Comparison of ENCODE assay signal across 25 cellular contexts in the genomic region with DNA sequence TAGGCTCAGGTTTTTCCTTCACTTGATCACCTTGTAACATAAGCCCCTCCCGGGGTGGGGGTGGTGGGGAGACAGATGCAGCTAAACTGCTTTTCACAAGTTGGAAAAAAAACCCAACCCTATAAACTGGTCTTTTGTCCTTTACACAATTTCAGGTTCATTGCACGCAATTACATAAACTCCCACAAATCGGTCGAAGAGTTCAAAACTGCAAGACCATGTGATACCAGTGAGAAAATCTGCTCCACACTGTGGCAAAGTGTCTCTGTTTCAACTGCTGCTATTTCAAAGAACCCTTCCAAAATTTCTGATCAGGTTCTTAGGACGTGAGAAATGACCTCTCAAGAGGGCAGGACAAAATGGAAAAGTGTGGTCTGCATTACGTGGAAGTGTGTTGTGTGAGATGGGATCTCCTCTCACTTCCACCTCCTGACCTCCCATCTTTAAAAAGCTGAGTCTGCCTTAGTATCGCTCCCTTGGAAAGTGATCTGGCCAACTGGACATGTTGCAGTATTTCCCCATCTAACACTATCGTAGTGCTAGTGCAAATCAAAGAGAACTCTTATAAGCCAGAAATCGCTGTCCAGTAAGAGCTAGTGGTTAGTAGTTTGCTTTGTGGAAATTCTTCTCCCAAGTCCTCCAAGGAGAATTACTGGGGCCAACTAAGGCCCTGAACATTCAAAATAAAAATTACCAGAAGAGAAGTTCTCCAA. TPM values are rescaled to one million over a fixed set of nuclear protein-coding genes. Genes with fewer than 3 reads are reported as not detected.
DNase-seq lines count a peak whose midpoint lies in the region; ATAC-seq and TF ChIP-seq lines count a peak whose summit lies in the region.
"Had no signal": no experiment of that assay in that cellular context is flagged by ENCODE, and none has a peak within 500 bp of the region (broad histone marks: within the 10 kb centered on the region; RNA-seq: fewer than 3 reads in every experiment).

No MANE protein-coding gene starts in this region.

- no peak for TF ChIP-seq CTCF in upper lobe of right lung (IDR thresholded peaks at IDR 0.05)

- intact Hi-C loops in upper lobe of right lung (cut with DNase I): no loop called here

- no peak for ATAC-seq in activated CD8-positive, alpha-beta memory T cell treated with anti-CD3 and anti-CD28 coated beads, Interleukin-2, amount 10 ng/mL, durations not matched to agents 7 days and 5 days
- no peak for ATAC-seq in stimulated activated effector memory CD8-positive, alpha-beta T cell treated with anti-CD3 and anti-CD28 coated beads, Interleukin-12 subunit alpha, Interleukin-12 subunit beta, amount 100 ng/mL, for 72 hours
- ATAC-seq in upper lobe of right lung: no peak

- H3K4me1 Mint-ChIP-seq in activated CD8-positive, alpha-beta memory T cell treated with anti-CD3 and anti-CD28 coated beads, Interleukin-2, amount 10 ng/mL, durations not matched to agents 7 days and 5 days: peaks cover 11% of the 10 kb centered on the region
- H3K4me1 Mint-ChIP-seq in IgD-negative memory B cell: peaks cover 0 to 3% (median 0%) of the 10 kb centered on the region in 3 donors
- no peaks in the 10 kb centered on the region for H3K4me1 Mint-ChIP-seq in stimulated activated effector memory CD8-positive, alpha-beta T cell treated with anti-CD3 and anti-CD28 coated beads, Interleukin-12 subunit alpha, Interleukin-12 subunit beta, amount 100 ng/mL, for 72 hours
- H3K4me1 Mint-ChIP-seq: nephron had no signal

- no peaks in the 10 kb centered on the region for H3K27me3 ChIP-seq in MG63
- no peaks in the 10 kb centered on the region for H3K27me3 ChIP-seq in upper lobe of right lung
- H3K27me3 ChIP-seq: breast epithelium, hepatocyte had no signal

- H3K27ac ChIP-seq in upper lobe of right lung: no peak overlapping the region
- H3K27ac ChIP-seq: breast epithelium, hepatocyte, thoracic aorta, VCaP had no signal

- CTCF ChIA-PET in activated CD8-positive, alpha-beta memory T cell treated with anti-CD3 and anti-CD28 coated beads, Interleukin-2, amount 10 ng/mL, durations not matched to agents 7 days and 5 days (lab: Charles Lee): interaction anchor here (1.0 kb wide), 1 partner anchor 174 kb away, joined by 3 read pairs; no protein-coding TSS in a partner anchor

- H3K4me3 Mint-ChIP-seq in activated CD8-positive, alpha-beta memory T cell treated with anti-CD3 and anti-CD28 coated beads, Interleukin-2, amount 10 ng/mL, durations not matched to agents 7 days and 5 days: no peak overlapping the region
- no peak overlapping the region for H3K4me3 Mint-ChIP-seq in IgD-negative memory B cell
- H3K4me3 Mint-ChIP-seq in stimulated activated effector memory CD8-positive, alpha-beta T cell treated with anti-CD3 and anti-CD28 coated beads, Interleukin-12 subunit alpha, Interleukin-12 subunit beta, amount 100 ng/mL, for 72 hours: no peak overlapping the region
- H3K4me3 Mint-ChIP-seq: activated naive CD4-positive, alpha-beta T cell treated with anti-CD3 and anti-CD28 coated beads for 36 hours; nephron; stimulated activated naive CD8-positive, alpha-beta T cell treated with anti-CD3 and anti-CD28 coated beads, Interleukin-15, Interleukin-2, amounts not matched to agents 100 ng/mL and 50 ng/mL, for 24 hours had no signal

- H3K9me3 Mint-ChIP-seq in activated CD8-positive, alpha-beta memory T cell treated with anti-CD3 and anti-CD28 coated beads, Interleukin-2, amount 10 ng/mL, durations not matched to agents 7 days and 5 days (ENCODE audit: low read depth): no peaks in the 10 kb centered on the region
- no peaks in the 10 kb centered on the region for H3K9me3 Mint-ChIP-seq in IgD-negative memory B cell
- no peaks in the 10 kb centered on the region for H3K9me3 Mint-ChIP-seq in stimulated activated effector memory CD8-positive, alpha-beta T cell treated with anti-CD3 and anti-CD28 coated beads, Interleukin-12 subunit alpha, Interleukin-12 subunit beta, amount 100 ng/mL, for 72 hours
- H3K9me3 Mint-ChIP-seq: activated naive CD4-positive, alpha-beta T cell treated with anti-CD3 and anti-CD28 coated beads for 36 hours; nephron; stimulated activated naive CD8-positive, alpha-beta T cell treated with anti-CD3 and anti-CD28 coated beads, Interleukin-15, Interleukin-2, amounts not matched to agents 100 ng/mL and 50 ng/mL, for 24 hours had no signal

- H3K4me1 ChIP-seq in upper lobe of right lung: no peaks in the 10 kb centered on the region
- H3K4me1 ChIP-seq: breast epithelium had no signal

- H3K9me3 ChIP-seq in MG63 (no peaks in the 10 kb centered on the region), upper lobe of right lung (no peaks in the 10 kb centered on the region)
- H3K9me3 ChIP-seq: breast epithelium, thoracic aorta had no signal

- DNase-seq in activated CD8-positive, alpha-beta memory T cell treated with anti-CD3 and anti-CD28 coated beads, Interleukin-2, amount 10 ng/mL, durations not matched to agents 7 days and 5 days: no peak
- DNase-seq in activated CD8-positive, alpha-beta memory T cell treated with anti-CD3 and anti-CD28 coated beads for 24 hours: no peak
- DNase-seq in islet precursor cell: peak; percentile 7
- no peak for DNase-seq in stimulated activated effector memory CD8-positive, alpha-beta T cell treated with anti-CD3 and anti-CD28 coated beads, Interleukin-12 subunit alpha, Interleukin-12 subunit beta, amount 100 ng/mL, for 72 hours (ENCODE audit: low spot score in 2 of 2)
- DNase-seq in MG63: no peak
- no peak for DNase-seq in upper lobe of right lung
- no peak for DNase-seq in stimulated activated naive CD4-positive, alpha-beta T cell (lab: John Stamatoyannopoulos, UW)
- DNase-seq: activated CD4-positive, alpha-beta T cell treated with anti-CD3 and anti-CD28 coated beads for 48 hours; activated naive CD4-positive, alpha-beta T cell treated with anti-CD3 and anti-CD28 coated beads for 36 hours; EL; KG1; NCI-H1930; NCI-H526; SHP77; stimulated activated CD4-positive, alpha-beta T cell treated with anti-CD3 and anti-CD28 coated beads, Interleukin-15, amount 100 ng/mL, for 24 hours; T-helper 9 cell had no signal

- no peaks in the 10 kb centered on the region for H3K27me3 Mint-ChIP-seq in activated CD8-positive, alpha-beta memory T cell treated with anti-CD3 and anti-CD28 coated beads, Interleukin-2, amount 10 ng/mL, durations not matched to agents 7 days and 5 days
- H3K27me3 Mint-ChIP-seq in IgD-negative memory B cell: no peaks in the 10 kb centered on the region
- H3K27me3 Mint-ChIP-seq: stimulated activated naive CD8-positive, alpha-beta T cell treated with anti-CD3 and anti-CD28 coated beads, Interleukin-15, Interleukin-2, amounts not matched to agents 100 ng/mL and 50 ng/mL, for 24 hours had no signal

- H3K36me3 ChIP-seq in MG63 (no peaks in the 10 kb centered on the region), upper lobe of right lung (peaks cover 39% of the 10 kb centered on the region)
- H3K36me3 ChIP-seq: breast epithelium had no signal

- peaks cover 33% of the 10 kb centered on the region for H3K36me3 Mint-ChIP-seq in activated CD8-positive, alpha-beta memory T cell treated with anti-CD3 and anti-CD28 coated beads, Interleukin-2, amount 10 ng/mL, durations not matched to agents 7 days and 5 days
- no peaks in the 10 kb centered on the region for H3K36me3 Mint-ChIP-seq in IgD-negative memory B cell
- peaks cover 45% of the 10 kb centered on the region for H3K36me3 Mint-ChIP-seq in stimulated activated effector memory CD8-positive, alpha-beta T cell treated with anti-CD3 and anti-CD28 coated beads, Interleukin-12 subunit alpha, Interleukin-12 subunit beta, amount 100 ng/mL, for 72 hours

- H3K4me3 ChIP-seq in MG63 (no peak overlapping the region), upper lobe of right lung (no peak overlapping the region)
- H3K4me3 ChIP-seq: breast epithelium, hepatocyte, lung, thoracic aorta had no signal

- H3K27ac Mint-ChIP-seq in activated CD8-positive, alpha-beta memory T cell treated with anti-CD3 and anti-CD28 coated beads, Interleukin-2, amount 10 ng/mL, durations not matched to agents 7 days and 5 days: peak overlapping the region; percentile 17
- H3K27ac Mint-ChIP-seq in IgD-negative memory B cell: peak overlapping the region in 2 of 3 donors; percentile 21 to 84
- peak overlapping the region; percentile 86 for H3K27ac Mint-ChIP-seq in stimulated activated effector memory CD8-positive, alpha-beta T cell treated with anti-CD3 and anti-CD28 coated beads, Interleukin-12 subunit alpha, Interleukin-12 subunit beta, amount 100 ng/mL, for 72 hours
- H3K27ac Mint-ChIP-seq: nephron had no signal

RNA-seq across cellular contexts. Expression of a gene that starts 41.6 kb away (rescaled TPM):
- 10 to 100 TPM; 43.2 to 46.7 TPM for total RNA-seq in activated CD8-positive, alpha-beta memory T cell treated with anti-CD3 and anti-CD28 coated beads, Interleukin-2, amount 10 ng/mL, durations not matched to agents 7 days and 5 days
- polyA plus RNA-seq in IgD-negative memory B cell: 75.6 TPM
- 6.2 and 6.3 TPM in 2 replicates for total RNA-seq in MG63 (2014; rRNA removed; shearing (Covaris generic); ENCODE audit: low replicate concordance)
- total RNA-seq in upper lobe of right lung: 35.3 TPM
- total RNA-seq: MCF 10A had no signal

Comparison
In these comparisons a context has a peak if more than half of its experiments do, and no peak if none do; other contexts are left out.
1. H3K27ac Mint-ChIP-seq: peak in every context shown above with its lines; median percentile 86 in stimulated activated effector memory CD8-positive, alpha-beta T cell treated with anti-CD3 and anti-CD28 coated beads, Interleukin-12 subunit alpha, Interleukin-12 subunit beta, amount 100 ng/mL, for 72 hours; 52 in IgD-negative memory B cell; 17 in activated CD8-positive, alpha-beta memory T cell treated with anti-CD3 and anti-CD28 coated beads, Interleukin-2, amount 10 ng/mL, durations not matched to agents 7 days and 5 days.